1 cellular context compared by ENCODE assay signal in the genomic region with DNA sequence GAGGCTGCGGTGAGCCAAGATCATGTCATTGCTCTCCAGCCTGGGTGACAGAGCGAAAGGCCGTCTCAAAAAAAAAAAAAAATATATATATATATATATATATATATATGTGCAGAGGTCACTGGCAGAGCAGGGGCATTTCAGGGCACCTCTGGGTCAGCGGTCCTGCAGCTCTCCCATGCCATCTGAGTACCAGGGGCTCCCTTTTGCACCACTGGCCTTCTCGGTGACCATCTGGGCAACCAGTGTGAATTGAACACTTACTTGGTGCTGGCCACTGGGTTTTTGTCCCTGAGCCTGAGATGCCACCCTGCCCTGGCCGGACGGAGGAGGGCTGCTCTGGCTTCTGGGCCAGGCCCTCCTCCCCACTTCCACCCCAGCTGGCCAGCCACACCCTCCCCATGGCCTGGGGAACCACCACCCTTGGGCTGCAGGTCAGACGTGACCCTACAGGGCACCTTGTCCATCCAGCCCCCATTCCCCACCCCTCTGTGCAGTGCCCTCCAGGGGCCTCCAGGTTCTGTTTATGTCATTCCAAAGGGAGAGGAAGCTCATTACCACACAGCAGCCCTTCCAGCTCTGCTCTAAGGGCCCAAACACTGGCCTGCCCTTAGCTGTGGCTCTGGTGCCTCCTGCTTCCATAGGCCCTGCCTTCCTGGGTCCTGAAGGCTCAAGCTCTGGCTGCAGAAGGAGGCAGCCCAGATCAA.
TF ChIP-seq lines count a peak whose summit lies in the region.

No MANE protein-coding gene starts in this region.

TF ChIP-seq in GM23338, 12 proteins besides CTCF, POLR2A, EP300 and RAD21:
- TF ChIP-seq ZNF331 (CRISPR knock-in tag; IDR thresholded peaks at IDR 0.05; ENCODE audit: low read depth) (no peak), EZH2phosphoT487 (IDR thresholded peaks at IDR 0.05; ENCODE audit: unreplicated experiment) (no peak), CREB1 (CRISPR knock-in tag; IDR thresholded peaks at IDR 0.05; ENCODE audit: low read depth) (no peak), STAT1 (IDR thresholded peaks at IDR 0.05; ENCODE audit: unreplicated experiment) (no peak), ETS1 (IDR thresholded peaks at IDR 0.05) (no peak), REST (IDR thresholded peaks at IDR 0.05; ENCODE audit: unreplicated experiment) (no peak), EZH2 (IDR thresholded peaks at IDR 0.05; ENCODE audit: low read depth, unreplicated experiment) (no peak), NANOG (IDR thresholded peaks at IDR 0.05; ENCODE audit: borderline replicate concordance) (no peak), ZNF114 (CRISPR knock-in tag; IDR thresholded peaks at IDR 0.05) (no peak), JUNB (IDR thresholded peaks at IDR 0.05; ENCODE audit: unreplicated experiment) (no peak), POLR2AphosphoS5 (IDR thresholded peaks at IDR 0.05; ENCODE audit: low read depth) (no peak), ZNF462 (CRISPR knock-in tag; IDR thresholded peaks at IDR 0.05) (no peak)
